1 cellular context compared by ENCODE assay signal in genomic region chr21:28636988-28637691, GRCh38.
A peak's percentile ranks its signal among the peaks of the same experiment; 100 is the strongest.
TF ChIP-seq lines count a peak whose summit lies in the region.

No MANE protein-coding gene starts in this region.

TF ChIP-seq in SK-N-SH, 30 proteins besides CTCF, POLR2A, EP300 and RAD21 (continued from another document):
- peak; percentile 79; the same call in 1 of the 2 replicates for TF ChIP-seq ZBTB33 (IDR thresholded peaks at IDR 0.05; ENCODE audit: borderline replicate concordance, low read depth)
- TF ChIP-seq RXRA (IDR thresholded peaks at IDR 0.05; ENCODE audit: borderline replicate concordance, low read depth) = peak; percentile 74
- TF ChIP-seq SIN3A (IDR thresholded peaks at IDR 0.05; ENCODE audit: borderline replicate concordance, low read depth, low read length) = no peak
- TF ChIP-seq REST (IDR thresholded peaks at IDR 0.05; ENCODE audit: low read depth, low read length) = no peak
- peak; percentile 94 for TF ChIP-seq NFIC (IDR thresholded peaks at IDR 0.05; ENCODE audit: borderline replicate concordance)
- peak; percentile 94 for TF ChIP-seq TCF12 (IDR thresholded peaks at IDR 0.05)
- peak; percentile 94 for TF ChIP-seq FOSL2 (IDR thresholded peaks at IDR 0.05; ENCODE audit: borderline replicate concordance, low read depth)
- no peak for TF ChIP-seq IRF3 (IDR thresholded peaks at IDR 0.05; ENCODE audit: low read depth, low read length)
- TF ChIP-seq USF1 (IDR thresholded peaks at IDR 0.05; ENCODE audit: borderline replicate concordance, low read depth) = no peak
- TF ChIP-seq FOXJ3 (CRISPR knock-in tag; IDR thresholded peaks at IDR 0.05) = no peak
- no peak for TF ChIP-seq MXI1 (IDR thresholded peaks at IDR 0.05; ENCODE audit: low read depth, low read length)
- peak; percentile 99 for TF ChIP-seq TEAD4 (IDR thresholded peaks at IDR 0.05; ENCODE audit: borderline replicate concordance, insufficient read depth)
- no peak for TF ChIP-seq EZH2phosphoT487 (IDR thresholded peaks at IDR 0.05; ENCODE audit: borderline replicate concordance, low read depth)
- TF ChIP-seq RCOR1 (IDR thresholded peaks at IDR 0.05; ENCODE audit: low read length) = no peak
- TF ChIP-seq GATA2 (CRISPR knock-in tag; IDR thresholded peaks at IDR 0.05) = no peak
- TF ChIP-seq YY1 (IDR thresholded peaks at IDR 0.05; ENCODE audit: low read depth) = no peak
- TF ChIP-seq CHD2 (IDR thresholded peaks at IDR 0.05; ENCODE audit: low read length, partially characterized antibody) = no peak
- no peak; the same call in 1 of the 2 replicates for TF ChIP-seq RFX5 (IDR thresholded peaks at IDR 0.05; ENCODE audit: low read length)
- TF ChIP-seq ELF1 (IDR thresholded peaks at IDR 0.05) = no peak
